Comparison of ENCODE assay signal across 8 cellular contexts in genomic region chr19:49427855-49428546, GRCh38. TPM values are rescaled to one million over a fixed set of nuclear protein-coding genes. Genes with fewer than 3 reads are reported as not detected.
A peak's percentile ranks its signal among the peaks of the same experiment; 100 is the strongest.
DNase-seq lines count a peak whose midpoint lies in the region; ATAC-seq and TF ChIP-seq lines count a peak whose summit lies in the region.

No MANE protein-coding gene starts in this region.

- H3K27me3 ChIP-seq in breast epithelium (peaks cover 21 to 88% of the 10 kb centered on the region in 2 donors), RWPE2 (ENCODE audit: insufficient read depth, poor library complexity, severe bottlenecking) (peaks cover 93% of the 10 kb centered on the region), suprapubic skin (peaks cover 96% of the 10 kb centered on the region)

- no peaks in the 10 kb centered on the region for H3K9me3 ChIP-seq in breast epithelium
- no peaks in the 10 kb centered on the region for H3K9me3 ChIP-seq in RWPE2 (ENCODE audit: severe bottlenecking)
- no peaks in the 10 kb centered on the region for H3K9me3 ChIP-seq in suprapubic skin

- POLR2A ChIA-PET in MCF 10A (lab: Yijun Ruan, JAX) = interaction anchor here (1.1 kb wide), 1 partner anchor 46 kb away, joined by 3 read pairs; no protein-coding TSS in a partner anchor

- H3K36me3 ChIP-seq in breast epithelium (no peaks in the 10 kb centered on the region), RWPE2 (ENCODE audit: low read depth) (no peaks in the 10 kb centered on the region), suprapubic skin (no peaks in the 10 kb centered on the region)

- H3K4me1 ChIP-seq in breast epithelium (peaks cover 5 to 9% of the 10 kb centered on the region in 2 donors), RWPE2 (ENCODE audit: insufficient read depth, poor library complexity, severe bottlenecking) (no peaks in the 10 kb centered on the region), suprapubic skin (peaks cover 21% of the 10 kb centered on the region)

- H3K27me3 Mint-ChIP-seq in MCF 10A (ENCODE audit: insufficient read depth, unreplicated experiment) = peaks cover 71% of the 10 kb centered on the region

- no peak overlapping the region for H3K4me3 Mint-ChIP-seq in MCF 10A (ENCODE audit: unreplicated experiment)

- H3K27ac Mint-ChIP-seq in MCF 10A (ENCODE audit: low read depth, unreplicated experiment) = no peak overlapping the region

- BruUV-seq in MCF 10A (replicated peaks; lab: Mats Ljungman, UMichigan) = no TSS peak

- H3K4me1 Mint-ChIP-seq in MCF 10A (ENCODE audit: insufficient read depth, unreplicated experiment) = peaks cover 6% of the 10 kb centered on the region

- H3K36me3 Mint-ChIP-seq in MCF 10A (ENCODE audit: insufficient read depth, unreplicated experiment) = no peaks in the 10 kb centered on the region

- H3K4me3 ChIP-seq in breast epithelium (peak overlapping the region in 2 of 3 donors; percentile 34 to 63), RWPE2 (ENCODE audit: severe bottlenecking) (peak overlapping the region; percentile 14), iPS-11a (ENCODE audit: low read depth, low read length) (peak overlapping the region; percentile 37), suprapubic skin (peak overlapping the region; percentile 20)

- DNase-seq in breast epithelium (ENCODE audit: low spot score in 2 of 2) (no peak), MCF 10A (ENCODE audit: unreplicated experiment) (no peak), RWPE2 (ENCODE audit: low spot score) (no peak), suprapubic skin (ENCODE audit: low spot score in 2 of 2) (peak in 1 of 2 donors; percentile 65), GM19238 (ENCODE audit: insufficient read length, low spot score) (no peak)

- under 1% methylated on average over 30 of the region's 45 CpGs for WGBS in suprapubic skin

- no peak for TF ChIP-seq CTCF in breast epithelium (IDR thresholded peaks at IDR 0.05)
- no peak for TF ChIP-seq CTCF in MCF 10A (IDR thresholded peaks at IDR 0.05; ENCODE audit: unreplicated experiment)
- TF ChIP-seq CTCF in RWPE2 (IDR thresholded peaks at IDR 0.05; ENCODE audit: poor library complexity, severe bottlenecking) = no peak
- no peak for TF ChIP-seq CTCF in suprapubic skin (IDR thresholded peaks at IDR 0.05)

- H3K27ac ChIP-seq in breast epithelium (no peak overlapping the region), RWPE2 (ENCODE audit: poor library complexity, severe bottlenecking) (no peak overlapping the region), suprapubic skin (no peak overlapping the region)

- TF ChIP-seq EP300 in suprapubic skin (IDR thresholded peaks at IDR 0.05) = no peak

- H3K9me3 Mint-ChIP-seq in MCF 10A (ENCODE audit: unreplicated experiment) = no peaks in the 10 kb centered on the region

- no peak for TF ChIP-seq POLR2A in breast epithelium (IDR thresholded peaks at IDR 0.05)
- no peak for TF ChIP-seq POLR2A in suprapubic skin (IDR thresholded peaks at IDR 0.05)

- ATAC-seq in RWPE2 (ENCODE audit: low read depth) (peak; percentile 69), GM18498 (IDR thresholded peaks at IDR 0.05; ENCODE audit: unreplicated experiment) (no peak), HG03565 (IDR thresholded peaks at IDR 0.05; ENCODE audit: unreplicated experiment) (no peak)

- intact Hi-C loops in breast epithelium (cut with DNase I; ENCODE audit: low total_unique reads) = no loop called here
- intact Hi-C loops in MCF 10A (cut with micrococcal nuclease) = no loop called here

- CTCF ChIA-PET in MCF 10A (lab: Yijun Ruan, JAX) = interaction anchor here (0.7 to 1.0 kb wide), 2 partner anchors 49 to 69 kb away, joined by 3 to 4 read pairs; no protein-coding TSS in a partner anchor

RNA-seq across cellular contexts. Expression of gene GFY, which starts 2.8 kb away (rescaled TPM):
- not detected for total RNA-seq in breast epithelium
- not detected in 2 replicates for total RNA-seq in MCF 10A (2022)
- not detected for total RNA-seq in suprapubic skin

RNA-seq across cellular contexts. Expression of gene PTH2, which starts 4.8 kb away (rescaled TPM):
- not detected for total RNA-seq in breast epithelium
- total RNA-seq in MCF 10A (2022) = not detected in 2 replicates
- total RNA-seq in suprapubic skin = not detected

RNA-seq across cellular contexts. Expression of gene SLC17A7, which starts 13.3 kb away (rescaled TPM):
- total RNA-seq in breast epithelium (1 to 10 TPM in 1 of 3 donors, under 1 TPM in 2; 0.44 to 4.3 (median 0.98) TPM), MCF 10A (2022) (not detected in 2 replicates), suprapubic skin (1 to 10 TPM in 3 of 4 donors, under 1 TPM in 1; 0.60 to 1.2 (median 1.1) TPM)

RNA-seq across cellular contexts. Expression of gene PIH1D1, which starts 23.6 kb away (rescaled TPM):
- total RNA-seq in breast epithelium = 100 to 1,000 TPM in 2 of 3 donors, 10 to 100 TPM in 1; 94.4 to 121 (median 106) TPM
- total RNA-seq in MCF 10A (2022) = 86.3 and 116 TPM in 2 replicates
- total RNA-seq in suprapubic skin = 100 to 1,000 TPM in 2 of 4 donors, 10 to 100 TPM in 2; 82.0 to 124 (median 104) TPM

RNA-seq across cellular contexts. Expression of gene ALDH16A1, which starts 25.0 kb away (rescaled TPM):
- 10 to 100 TPM; 20.6 to 34.4 (median 32.2) TPM for total RNA-seq in breast epithelium
- total RNA-seq in MCF 10A (2022) = 28.4 and 34.2 TPM in 2 replicates
- total RNA-seq in suprapubic skin = 10 to 100 TPM; 21.7 to 47.7 (median 35.9) TPM
